8 cellular contexts compared by ENCODE assay signal in the genomic region with DNA sequence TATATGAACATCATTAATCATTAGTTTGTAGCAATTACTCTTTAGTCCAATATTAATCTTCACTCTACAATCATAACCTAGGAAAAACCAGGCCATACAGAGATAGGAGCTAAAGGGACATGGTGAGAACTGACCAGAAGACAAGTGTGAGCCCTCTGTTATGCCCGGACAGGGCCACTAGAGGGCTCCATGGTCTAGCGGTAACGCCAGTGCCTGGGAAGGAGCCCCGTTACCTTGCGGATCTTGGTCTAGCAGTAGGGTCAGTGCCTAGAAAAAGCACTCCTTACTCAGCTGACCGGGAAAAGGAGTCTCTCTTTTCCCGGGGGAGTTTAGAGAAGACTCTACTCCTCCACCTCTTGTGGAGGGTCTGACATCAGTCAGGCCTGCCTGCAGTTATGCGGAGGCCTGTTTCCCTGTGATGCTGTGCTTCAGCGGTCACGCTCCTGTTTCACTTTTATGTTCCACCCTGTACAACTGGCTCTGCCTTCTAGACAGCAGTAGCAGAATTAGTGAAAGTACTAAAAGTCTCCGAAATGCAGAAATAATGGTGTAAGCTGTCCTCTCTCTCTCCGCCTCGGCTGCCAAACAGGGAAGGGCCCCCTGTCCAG. TPM values are rescaled to one million over a fixed set of nuclear protein-coding genes. Genes with fewer than 3 reads are reported as not detected.
DNase-seq lines count a peak whose midpoint lies in the region; ATAC-seq and TF ChIP-seq lines count a peak whose summit lies in the region.

No MANE protein-coding gene starts in this region.

- no peak for TF ChIP-seq POLR2A in vagina (IDR thresholded peaks at IDR 0.05)

- no peak for ATAC-seq in activated naive CD8-positive, alpha-beta T cell treated with anti-CD3 and anti-CD28 coated beads, Interleukin-2, amount 50 U/mL, for 24 hours
- no peak for ATAC-seq in HG03159 (IDR thresholded peaks at IDR 0.05; ENCODE audit: unreplicated experiment)

- no peaks in the 10 kb centered on the region for H3K9me3 ChIP-seq in left ventricle myocardium inferior (replicated peaks)
- no peaks in the 10 kb centered on the region for H3K9me3 ChIP-seq in vagina

- H3K4me1 ChIP-seq in left ventricle myocardium inferior (peaks cover 4% of the 10 kb centered on the region), vagina (no peaks in the 10 kb centered on the region)

- H3K27me3 ChIP-seq in left ventricle myocardium inferior (ENCODE audit: low read depth) (peaks cover 71% of the 10 kb centered on the region), vagina (no peaks in the 10 kb centered on the region)

- H3K27ac ChIP-seq in left ventricle myocardium inferior (replicated peaks) (no peak overlapping the region), vagina (no peak overlapping the region)

- no peak overlapping the region for H3K27ac Mint-ChIP-seq in activated naive CD8-positive, alpha-beta T cell treated with anti-CD3 and anti-CD28 coated beads, Interleukin-2, amount 50 U/mL, for 24 hours

- peaks cover 4% of the 10 kb centered on the region for H3K27me3 Mint-ChIP-seq in activated naive CD8-positive, alpha-beta T cell treated with anti-CD3 and anti-CD28 coated beads, Interleukin-2, amount 50 U/mL, for 24 hours

- peaks cover 2% of the 10 kb centered on the region for H3K4me1 Mint-ChIP-seq in activated naive CD8-positive, alpha-beta T cell treated with anti-CD3 and anti-CD28 coated beads, Interleukin-2, amount 50 U/mL, for 24 hours

- TF ChIP-seq CTCF in left ventricle myocardium inferior (IDR thresholded peaks at IDR 0.05; ENCODE audit: borderline replicate concordance) (peak; percentile 91), vagina (IDR thresholded peaks at IDR 0.05) (peak; percentile 68 to 90 (median 81))

- H3K9me3 Mint-ChIP-seq in activated naive CD8-positive, alpha-beta T cell treated with anti-CD3 and anti-CD28 coated beads, Interleukin-2, amount 50 U/mL, for 24 hours: no peaks in the 10 kb centered on the region

- no peaks in the 10 kb centered on the region for H3K36me3 Mint-ChIP-seq in activated naive CD8-positive, alpha-beta T cell treated with anti-CD3 and anti-CD28 coated beads, Interleukin-2, amount 50 U/mL, for 24 hours (ENCODE audit: low read depth)

- H3K36me3 ChIP-seq in left ventricle myocardium inferior: no peaks in the 10 kb centered on the region
- H3K36me3 ChIP-seq in vagina: no peaks in the 10 kb centered on the region

- DNase-seq in Daoy (ENCODE audit: low read depth) (peak; percentile 55), M059J (ENCODE audit: low read depth) (peak; percentile 59), T follicular helper cell (ENCODE audit: low read depth) (peak; percentile 34), left ventricle myocardium inferior (peak; percentile 62), renal cortical epithelial cell (ENCODE audit: low read depth) (peak; percentile 38), vagina (ENCODE audit: extremely low spot score in 2 of 2) (no peak)
- DNase-seq in activated naive CD8-positive, alpha-beta T cell treated with anti-CD3 and anti-CD28 coated beads, Interleukin-2, amount 50 U/mL, for 24 hours: peak; percentile 69

- intact Hi-C loops in left ventricle myocardium inferior (cut with micrococcal nuclease) (loop anchor here (10.0 kb wide), 1 partner anchor 589 kb away; no protein-coding TSS in a partner anchor), vagina (cut with DNase I) (loop anchor here (10.0 kb wide), 1 partner anchor 599 kb away; no protein-coding TSS in a partner anchor)

- peak overlapping the region; percentile 51 for H3K4me3 ChIP-seq in left ventricle myocardium inferior
- peak overlapping the region; percentile 14 to 27 for H3K4me3 ChIP-seq in vagina

- H3K4me3 Mint-ChIP-seq in activated naive CD8-positive, alpha-beta T cell treated with anti-CD3 and anti-CD28 coated beads, Interleukin-2, amount 50 U/mL, for 24 hours: peak overlapping the region; percentile 40

RNA-seq across cellular contexts. Expression of a gene that starts 13.8 kb away (rescaled TPM):
- total RNA-seq in Daoy (2014; rRNA removed; shearing (Covaris generic)): not detected in 2 replicates
- not detected in 2 replicates for total RNA-seq in M059J (2014; rRNA removed; shearing (Covaris generic))
- total RNA-seq in left ventricle myocardium inferior (not detected), renal cortical epithelial cell (not detected in 2 replicates), vagina (not detected)

RNA-seq across cellular contexts. Expression of a gene that starts 26.8 kb away (rescaled TPM):
- total RNA-seq in Daoy (2014; rRNA removed; shearing (Covaris generic)): not detected in 2 replicates
- total RNA-seq in M059J (2014; rRNA removed; shearing (Covaris generic)): 0.05 and 0.12 TPM in 2 replicates
- total RNA-seq in left ventricle myocardium inferior: 0.16 TPM
- total RNA-seq in renal cortical epithelial cell: under 0.01 TPM in 1 of 2 replicates, not detected in the other
- not detected for total RNA-seq in vagina

RNA-seq across cellular contexts. Expression of a gene that starts 45.1 kb away (rescaled TPM):
- total RNA-seq in Daoy (2014; rRNA removed; shearing (Covaris generic)): not detected in 2 replicates
- total RNA-seq in M059J (2014; rRNA removed; shearing (Covaris generic)): not detected in 2 replicates
- total RNA-seq in left ventricle myocardium inferior (not detected), renal cortical epithelial cell (not detected in 2 replicates), vagina (not detected)

Comparison
In these comparisons a context has a peak if more than half of its experiments do, and no peak if none do; other contexts are left out.
1. DNase-seq: peak in Daoy (single experiment), M059J (single experiment), T follicular helper cell (single experiment), activated naive CD8-positive, alpha-beta T cell treated with anti-CD3 and anti-CD28 coated beads, Interleukin-2, amount 50 U/mL, for 24 hours (single experiment), left ventricle myocardium inferior (single experiment) and renal cortical epithelial cell (single experiment); none in vagina (0 of 2).